In the genomic region with DNA sequence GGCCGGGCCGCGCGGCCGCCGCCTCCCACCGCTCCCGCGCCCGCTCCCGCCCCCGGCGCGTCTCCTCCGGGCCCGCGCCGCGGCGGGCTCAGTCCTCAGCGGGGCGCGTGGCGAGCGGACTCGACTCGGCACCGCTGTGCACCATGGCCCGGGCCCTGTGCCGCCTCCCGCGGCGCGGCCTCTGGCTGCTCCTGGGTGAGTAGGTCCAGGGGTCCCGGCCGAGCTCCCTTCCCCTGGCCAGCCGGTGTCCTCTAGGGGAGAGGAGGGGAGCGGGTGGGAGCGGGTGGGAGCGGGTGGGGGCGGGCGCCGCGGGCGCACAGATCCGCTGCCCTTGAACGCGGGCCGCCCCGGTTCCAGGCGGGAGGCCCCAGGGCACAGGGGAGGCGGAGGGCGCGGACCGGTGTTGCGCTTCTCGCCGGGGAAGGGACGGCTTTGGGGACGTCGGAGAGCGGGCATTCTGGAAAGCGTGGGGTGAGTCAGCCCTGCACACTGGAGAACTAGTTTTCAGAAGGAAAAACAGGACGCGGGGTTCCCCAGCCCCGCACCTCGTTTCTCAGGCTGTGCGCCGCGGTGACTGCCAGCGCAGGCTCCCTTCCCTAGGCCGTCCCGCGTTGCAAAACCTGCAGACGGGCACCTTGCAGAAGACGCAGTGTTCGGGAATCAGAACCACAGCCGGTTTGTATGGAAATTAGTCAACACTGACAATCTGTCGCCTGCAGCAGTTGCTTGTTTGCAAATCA, we compare ENCODE assay signal across 7 cellular contexts. TPM values are rescaled to one million over a fixed set of nuclear protein-coding genes. Genes with fewer than 3 reads are reported as not detected.
A peak's percentile ranks its signal among the peaks of the same experiment; 100 is the strongest.
DNase-seq lines count a peak whose midpoint lies in the region; ATAC-seq and TF ChIP-seq lines count a peak whose summit lies in the region.

RAMP1 (plus strand) TSS at position 91 of the 740 bp plus-strand sequence; CDS start at position 144, 53 bp downstream.

- H3K27ac ChIP-seq in fibroblast of lung (ENCODE audit: insufficient read depth, low read length): no peak within 1 kb of the TSS

- no peaks in the 10 kb centered on the region for H3K9me3 ChIP-seq in fibroblast of lung (ENCODE audit: control insufficient read depth, insufficient read depth, low read depth, low read length)

- peak within 1 kb of the TSS in 7 of 10 donors; percentile 0 to 77 (median 26) for H3K4me3 Mint-ChIP-seq in naive thymus-derived CD8-positive, alpha-beta T cell

- peak within 1 kb of the TSS; percentile 40 for H3K4me2 ChIP-seq in fibroblast of lung (ENCODE audit: extremely low read depth, insufficient read depth, low read length)

- H2AFZ ChIP-seq in fibroblast of lung (ENCODE audit: low read length): no peak within 1 kb of the TSS

- H3K36me3 ChIP-seq in H7 (replicated peaks; ENCODE audit: control insufficient read depth, insufficient read depth, low read length) (no peaks in the 10 kb centered on the region), fibroblast of lung (ENCODE audit: control insufficient read depth, insufficient read depth, low read length) (no peaks in the 10 kb centered on the region)

- H3K79me2 ChIP-seq in fibroblast of lung (ENCODE audit: control insufficient read depth, insufficient read depth, low read length): no peaks in the 10 kb centered on the region

- TF ChIP-seq CTCF in fibroblast of lung (conservative IDR thresholded peaks at IDR 0.05 in 1 of 2, IDR thresholded peaks at IDR 0.05 in 1 of 2; ENCODE audit: low read depth in 1 of 2, low read length in 2 of 2): no peak

- peak in 1 of 2 donors; percentile 32 for ATAC-seq in naive thymus-derived CD8-positive, alpha-beta T cell
- ATAC-seq in GM19397 (IDR thresholded peaks at IDR 0.05; ENCODE audit: unreplicated experiment): no peak

- intact Hi-C loops in T-helper 2 cell treated with Interferon-gamma antibody and Interleukin-4, amounts not matched to agents 100 ng/mL and 5 ng/mL, for 36 hours (cut with micrococcal nuclease): loop anchor here (2.0 kb wide), 1 partner anchor 109 kb away; no protein-coding TSS in a partner anchor

- peaks cover 1% of the 10 kb centered on the region for H3K4me1 ChIP-seq in fibroblast of lung (ENCODE audit: control insufficient read depth, extremely low read depth, insufficient read depth, low read length)

- H4K20me1 ChIP-seq in fibroblast of lung (ENCODE audit: control insufficient read depth, extremely low read depth, insufficient read depth, low read length): no peaks in the 10 kb centered on the region

- H3K36me3 Mint-ChIP-seq in naive thymus-derived CD8-positive, alpha-beta T cell: peaks cover 0 to 3% (median 0%) of the 10 kb centered on the region in 3 donors

- H3K4me3 ChIP-seq in H7 (ENCODE audit: insufficient read depth, low read depth, low read length) (peak within 1 kb of the TSS; percentile 37), fibroblast of lung (replicated peaks in 1 of 4; ENCODE audit: control extremely low read depth in 1 of 4, insufficient read depth in 1 of 4, low read depth in 3 of 4, low read length in 4 of 4) (peak within 1 kb of the TSS in 3 of 4 experiments; percentile 8 to 53 (median 48))

- POLR2A ChIA-PET in naive thymus-derived CD8-positive, alpha-beta T cell (lab: Charles Lee): no interaction called here

- H3K27me3 ChIP-seq in H7 (ENCODE audit: control insufficient read depth, insufficient read depth, low read length) (peaks cover 18% of the 10 kb centered on the region), fibroblast of lung (ENCODE audit: control insufficient read depth, insufficient read depth, low read length) (peaks cover 13% of the 10 kb centered on the region)

- no peak within 1 kb of the TSS for H3K9ac ChIP-seq in fibroblast of lung (ENCODE audit: insufficient read depth, low read length)

- H3K4me1 Mint-ChIP-seq in naive thymus-derived CD8-positive, alpha-beta T cell: peaks cover 4 to 14% (median 10%) of the 10 kb centered on the region in 4 donors

- DNase-seq in H7 (peak; percentile 80), fibroblast of lung (ENCODE audit: low read depth in 2 of 2) (peak in 1 of 2 donors; percentile 39), GF-D8 (lab: John Stamatoyannopoulos, UW) (no peak), NCI-H2196 treated with DMSO at 0.1 percent for 48 hours (lab: John Stamatoyannopoulos, UW; ENCODE audit: unreplicated experiment) (no peak)
- DNase-seq in naive thymus-derived CD8-positive, alpha-beta T cell: no peak

- H3K27ac Mint-ChIP-seq in naive thymus-derived CD8-positive, alpha-beta T cell: peak within 1 kb of the TSS in 1 of 10 donors; percentile 15

- peaks cover 14 to 57% (median 34%) of the 10 kb centered on the region in 5 donors for H3K27me3 Mint-ChIP-seq in naive thymus-derived CD8-positive, alpha-beta T cell

- H3K9me3 Mint-ChIP-seq in naive thymus-derived CD8-positive, alpha-beta T cell: peaks cover 0 to under 1% (median 0%) of the 10 kb centered on the region in 9 donors

RNA-seq across cellular contexts. Expression of gene RAMP1, which starts in this region (rescaled TPM):
- 0.17 and 0.78 TPM in 2 replicates for total RNA-seq in H7 (2014; rRNA removed; shearing (Covaris generic))
- total RNA-seq in T-helper 2 cell treated with Interferon-gamma antibody and Interleukin-4, amounts not matched to agents 100 ng/mL and 5 ng/mL, for 36 hours: 10.5 and 10.7 TPM in 2 replicates
- total RNA-seq in fibroblast of lung: 16.0 and 16.4 TPM in 2 replicates
- polyA plus RNA-seq in fibroblast of lung: 3.2 and 3.3 TPM in 2 replicates
- polyA plus RNA-seq in fibroblast of lung (2012): 7.1 and 11.1 TPM in 2 replicates
- 1.6 and 3.4 TPM in 2 replicates for polyA minus RNA-seq in fibroblast of lung (ENCODE audit: low replicate concordance)
- total RNA-seq in naive thymus-derived CD8-positive, alpha-beta T cell: not detected
- 1 to 10 TPM in 1 of 3 donors, not detected in 2; 1.1 TPM for polyA plus RNA-seq in naive thymus-derived CD8-positive, alpha-beta T cell

Comparison
In these comparisons a context has a peak if more than half of its experiments do, and no peak if none do; other contexts are left out.
1. Peak in DNase-seq and H3K4me3 ChIP-seq in H7; RNA of the gene not detected or under 1 TPM.